16 cellular contexts compared by ENCODE assay signal in the genomic region with DNA sequence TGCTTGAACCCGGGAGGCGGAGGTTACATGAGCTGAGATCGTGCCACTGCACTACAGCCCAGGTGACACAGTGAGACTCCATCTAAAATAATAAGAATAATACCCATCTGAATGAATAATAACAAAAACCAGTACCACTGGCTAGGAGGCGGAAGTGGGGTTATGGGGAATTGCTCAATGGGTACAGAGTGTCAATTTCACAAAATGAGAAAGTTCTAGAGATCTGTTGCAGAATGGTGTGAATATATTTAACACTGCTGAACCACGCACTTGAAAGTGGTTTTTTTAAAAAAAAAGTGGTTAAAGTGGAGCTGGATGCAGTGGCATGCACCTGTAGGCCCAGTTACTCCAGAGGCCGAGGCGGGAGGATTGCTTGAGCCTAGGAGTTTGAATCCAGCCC. TPM values are rescaled to one million over a fixed set of nuclear protein-coding genes. Genes with fewer than 3 reads are reported as not detected.
A peak's percentile ranks its signal among the peaks of the same experiment; 100 is the strongest.
DNase-seq lines count a peak whose midpoint lies in the region; ATAC-seq and TF ChIP-seq lines count a peak whose summit lies in the region.
"Had no signal": no experiment of that assay in that cellular context is flagged by ENCODE, and none has a peak within 500 bp of the region (broad histone marks: within the 10 kb centered on the region; RNA-seq: fewer than 3 reads in every experiment).

No MANE protein-coding gene starts in this region.

- no peaks in the 10 kb centered on the region for H3K79me2 ChIP-seq in OCI-LY3 (ENCODE audit: low read length)

- H3K4me3 ChIP-seq in heart left ventricle (no peak overlapping the region), OCI-LY3 (ENCODE audit: low read length) (peak overlapping the region; percentile 50), thyroid gland (replicated peaks in 1 of 3) (no peak overlapping the region)
- no peak overlapping the region for H3K4me3 ChIP-seq in naive thymus-derived CD4-positive, alpha-beta T cell (ENCODE audit: low read length)
- H3K4me3 ChIP-seq: K562 had no signal

- POLR2A ChIA-PET in naive thymus-derived CD4-positive, alpha-beta T cell (lab: Charles Lee) = interaction anchor here (1.7 to 33.0 kb wide), 5 partner anchors 10 to 24 kb away, joined by 5 to 4370 read pairs (median 16); partner anchors contain the start of gene KLF2

- H3K36me3 ChIP-seq in heart left ventricle (no peaks in the 10 kb centered on the region), OCI-LY3 (replicated peaks; ENCODE audit: low read depth, low read length) (no peaks in the 10 kb centered on the region), thyroid gland (no peaks in the 10 kb centered on the region)
- H3K36me3 ChIP-seq in naive thymus-derived CD4-positive, alpha-beta T cell (ENCODE audit: control insufficient read depth in 2 of 3, insufficient read depth in 3 of 3, low read length in 3 of 3) = no peaks in the 10 kb centered on the region
- H3K36me3 ChIP-seq: neutrophil had no signal

- CTCF ChIA-PET in naive thymus-derived CD4-positive, alpha-beta T cell (lab: Charles Lee) = interaction anchor here (1.0 to 2.4 kb wide), 6 partner anchors 8 to 40 kb away, joined by 3 to 12 read pairs (median 5); no protein-coding TSS in a partner anchor

- peaks cover 0 to 4% (median 0%) of the 10 kb centered on the region in 11 donors for H3K9me3 Mint-ChIP-seq in naive thymus-derived CD4-positive, alpha-beta T cell

- no peak overlapping the region for H2AFZ ChIP-seq in OCI-LY3 (ENCODE audit: low read depth, low read length)

- peaks cover 0 to 15% (median 0%) of the 10 kb centered on the region in 5 donors for H3K27me3 Mint-ChIP-seq in naive thymus-derived CD4-positive, alpha-beta T cell

- TF ChIP-seq CTCF in heart left ventricle (IDR thresholded peaks at IDR 0.05) = no peak
- TF ChIP-seq CTCF in OCI-LY3 (IDR thresholded peaks at IDR 0.05; ENCODE audit: low read depth, low read length) = no peak
- no peak for TF ChIP-seq CTCF in thyroid gland (IDR thresholded peaks at IDR 0.05)

- H3K4me3 Mint-ChIP-seq in naive thymus-derived CD4-positive, alpha-beta T cell = peak overlapping the region in 3 of 10 donors; percentile 29 to 73 (median 35)
- H3K4me3 Mint-ChIP-seq: T-helper 2 cell treated with Interferon-gamma antibody and Interleukin-4, amounts not matched to agents 5 μg/mL and 100 μg/mL, for 36 hours had no signal

- WGBS in heart left ventricle, 4 donors = 94 to 99% (median 96%) methylated on average over 7 of the region's 7 CpGs
- WGBS in thyroid gland, 2 donors = 93% methylated on average over 7 of the region's 7 CpGs

- H4K20me1 ChIP-seq in OCI-LY3 (ENCODE audit: insufficient read depth, low read length) = peaks cover 11% of the 10 kb centered on the region

- peaks cover 0 to 21% (median 0%) of the 10 kb centered on the region in 5 donors for H3K36me3 Mint-ChIP-seq in naive thymus-derived CD4-positive, alpha-beta T cell

- peak overlapping the region; percentile 76 for H3K4me2 ChIP-seq in OCI-LY3 (ENCODE audit: low read length)

- intact Hi-C loops in heart left ventricle (cut with DNase I) (no loop called here), Right ventricle myocardium inferior (cut with DNase I) (loop anchor here (2.0 kb wide), 2 partner anchors 18 to 40 kb away; partner anchors contain the start of gene KLF2), thyroid gland (cut with DNase I) (no loop called here)
- intact Hi-C loops in naive thymus-derived CD4-positive, alpha-beta T cell (cut with micrococcal nuclease) = loop anchor here in 1 of 2 donors (2.0 kb wide), 1 partner anchor 14 kb away; no protein-coding TSS in a partner anchor

- no peak for TF ChIP-seq POLR2A in heart left ventricle (IDR thresholded peaks at IDR 0.05)
- TF ChIP-seq POLR2A in thyroid gland (IDR thresholded peaks at IDR 0.05) = no peak

- no peaks in the 10 kb centered on the region for H3K9me3 ChIP-seq in heart left ventricle
- H3K9me3 ChIP-seq in OCI-LY3 (ENCODE audit: insufficient read depth, low read length) = peaks cover 4% of the 10 kb centered on the region; the same call in 1 of the 2 replicates
- H3K9me3 ChIP-seq in naive thymus-derived CD4-positive, alpha-beta T cell (ENCODE audit: control insufficient read depth in 2 of 3, low read length in 3 of 3) = no peaks in the 10 kb centered on the region
- no peaks in the 10 kb centered on the region for H3K9me3 ChIP-seq in thyroid gland
- H3K9me3 ChIP-seq: neutrophil had no signal

- H3K4me1 Mint-ChIP-seq in naive thymus-derived CD4-positive, alpha-beta T cell = peaks cover 24 to 66% (median 54%) of the 10 kb centered on the region in 7 donors

- H3K4me1 ChIP-seq in heart left ventricle (peaks cover 10 to 75% (median 51%) of the 10 kb centered on the region in 12 donors), OCI-LY3 (ENCODE audit: low read length) (peaks cover 41% of the 10 kb centered on the region), thyroid gland (peaks cover 21 to 32% of the 10 kb centered on the region in 2 donors)
- peaks cover 38 to 46% of the 10 kb centered on the region in 2 donors for H3K4me1 ChIP-seq in naive thymus-derived CD4-positive, alpha-beta T cell (ENCODE audit: control insufficient read depth in 2 of 2, insufficient read depth in 2 of 2, low read length in 2 of 2)

- H3K27ac ChIP-seq in heart left ventricle (peak overlapping the region; percentile 78 to 97 (median 88)), OCI-LY3 (ENCODE audit: low read length) (peak overlapping the region; percentile 75; the same call in 1 of the 2 replicates), thyroid gland (peak overlapping the region in 2 of 3 donors; percentile 70 to 83)
- H3K27ac ChIP-seq in naive thymus-derived CD4-positive, alpha-beta T cell (ENCODE audit: low read depth, low read length) = peak overlapping the region; percentile 84
- H3K27ac ChIP-seq: neutrophil had no signal

- DNase-seq in heart left ventricle = peak in 1 of 5 donors; percentile 7
- no peak for DNase-seq in Right ventricle myocardium inferior (ENCODE audit: missing footprints)
- no peak for DNase-seq in naive thymus-derived CD4-positive, alpha-beta T cell
- no peak for DNase-seq in thyroid gland
- DNase-seq in NCI-H128 (lab: John Stamatoyannopoulos, UW; ENCODE audit: unreplicated experiment) = no peak
- no peak for DNase-seq in DMS 273 treated with DMSO at 0.1 percent for 48 hours (lab: John Stamatoyannopoulos, UW)
- DNase-seq: DMS79 treated with DMSO at 0.1 percent for 48 hours, mesendoderm, NCI-H1092 treated with DMSO at 0.1 percent for 48 hours, NCI-H2171 treated with DMSO at 0.1 percent for 48 hours, NCI-H82 had no signal

- no peak overlapping the region for H3K9ac ChIP-seq in OCI-LY3 (ENCODE audit: low read length)

- ATAC-seq in heart left ventricle = no peak
- ATAC-seq in Right ventricle myocardium inferior = no peak
- ATAC-seq in naive thymus-derived CD4-positive, alpha-beta T cell = no peak
- ATAC-seq in GM19351 (IDR thresholded peaks at IDR 0.05; ENCODE audit: unreplicated experiment) = no peak
- ATAC-seq: K562 had no signal

- H3K27me3 ChIP-seq in heart left ventricle = no peaks in the 10 kb centered on the region
- peaks cover 40% of the 10 kb centered on the region for H3K27me3 ChIP-seq in OCI-LY3 (ENCODE audit: low read depth, low read length)
- no peaks in the 10 kb centered on the region for H3K27me3 ChIP-seq in naive thymus-derived CD4-positive, alpha-beta T cell (ENCODE audit: control insufficient read depth in 2 of 2, insufficient read depth in 2 of 2, low read length in 2 of 2)
- no peaks in the 10 kb centered on the region for H3K27me3 ChIP-seq in thyroid gland

- H3K27ac Mint-ChIP-seq in naive thymus-derived CD4-positive, alpha-beta T cell = peak overlapping the region in 8 of 9 donors; percentile 21 to 99 (median 92)

RNA-seq across cellular contexts. Expression of gene KLF2, which starts 18.5 kb away (rescaled TPM):
- total RNA-seq in heart left ventricle (10 to 100 TPM; 28.0 to 87.2 (median 45.0) TPM), Right ventricle myocardium inferior (73.1 TPM), thyroid gland (10 to 100 TPM in 3 of 4 donors, 1 to 10 TPM in 1; 9.1 to 15.9 (median 14.0) TPM)
- polyA plus RNA-seq in heart left ventricle = 10 to 100 TPM; 14.4 to 24.2 TPM
- total RNA-seq in naive thymus-derived CD4-positive, alpha-beta T cell = 100 to 1,000 TPM; 195 to 630 (median 466) TPM
- 100 to 1,000 TPM; 119 to 149 TPM for polyA plus RNA-seq in naive thymus-derived CD4-positive, alpha-beta T cell
- polyA plus RNA-seq: K562 had no signal
